Comparison of ENCODE assay signal across 16 cellular contexts in genomic region chr14:63663428-63664142, GRCh38. TPM values are rescaled to one million over a fixed set of nuclear protein-coding genes. Genes with fewer than 3 reads are reported as not detected.
DNase-seq lines count a peak whose midpoint lies in the region; ATAC-seq lines count a peak whose summit lies in the region.
"Had no signal": no experiment of that assay in that cellular context is flagged by ENCODE, and none has a peak within 500 bp of the region (broad histone marks: within the 10 kb centered on the region; RNA-seq: fewer than 3 reads in every experiment).

No MANE protein-coding gene starts in this region.

- no peaks in the 10 kb centered on the region for H3K9me3 Mint-ChIP-seq in activated T-helper 17 cell treated with anti-CD3 and anti-CD28 coated beads, Interleukin-2, amount 50 U/mL, for 72 hours
- H3K9me3 Mint-ChIP-seq: IgD-negative memory B cell had no signal

- no peak overlapping the region for H3K4me3 Mint-ChIP-seq in activated T-helper 17 cell treated with anti-CD3 and anti-CD28 coated beads, Interleukin-2, amount 50 U/mL, for 72 hours
- H3K4me3 Mint-ChIP-seq: activated naive CD8-positive, alpha-beta T cell; B cell had no signal

- H3K27ac Mint-ChIP-seq in activated T-helper 17 cell treated with anti-CD3 and anti-CD28 coated beads, Interleukin-2, amount 50 U/mL, for 72 hours: no peak overlapping the region
- H3K27ac Mint-ChIP-seq: activated naive CD8-positive, alpha-beta T cell; B cell; IgD-negative memory B cell had no signal

- ATAC-seq in HG03378 (IDR thresholded peaks at IDR 0.05; ENCODE audit: unreplicated experiment): peak; percentile 55
- ATAC-seq in activated T-helper 17 cell treated with anti-CD3 and anti-CD28 coated beads, Interleukin-2, amount 50 U/mL, for 72 hours (replicated peaks): peak; percentile 26
- no peak for ATAC-seq in GM18867 (IDR thresholded peaks at IDR 0.05; ENCODE audit: unreplicated experiment)

- no peaks in the 10 kb centered on the region for H3K27me3 Mint-ChIP-seq in activated T-helper 17 cell treated with anti-CD3 and anti-CD28 coated beads, Interleukin-2, amount 50 U/mL, for 72 hours
- H3K27me3 Mint-ChIP-seq: activated naive CD8-positive, alpha-beta T cell; B cell; IgD-negative memory B cell had no signal

- H3K4me1 Mint-ChIP-seq in activated T-helper 17 cell treated with anti-CD3 and anti-CD28 coated beads, Interleukin-2, amount 50 U/mL, for 72 hours: no peaks in the 10 kb centered on the region
- H3K4me1 Mint-ChIP-seq: B cell had no signal

- DNase-seq in EH (ENCODE audit: low read depth): peak; percentile 35
- DNase-seq in lung microvascular endothelial cell (ENCODE audit: low read depth in 2 of 2): peak; percentile 2 to 5
- no peak for DNase-seq in NCI-H2107 (lab: John Stamatoyannopoulos, UW)
- no peak for DNase-seq in effector CD4-positive, alpha-beta T cell
- no peak for DNase-seq in amygdala (lab: John Stamatoyannopoulos, UW)
- DNase-seq: cerebellar nuclear complex, DMS153, kidney glomerular epithelial cell, NCI-H69, tibial artery had no signal

- peaks cover 6% of the 10 kb centered on the region for H3K36me3 Mint-ChIP-seq in activated T-helper 17 cell treated with anti-CD3 and anti-CD28 coated beads, Interleukin-2, amount 50 U/mL, for 72 hours (ENCODE audit: low read depth)

RNA-seq across cellular contexts. Expression of gene WDR89, which starts 21.9 kb away (rescaled TPM):
- 10 to 100 TPM; 22.0 to 23.8 TPM for total RNA-seq in activated T-helper 17 cell treated with anti-CD3 and anti-CD28 coated beads, Interleukin-2, amount 50 U/mL, for 72 hours
- 8.7 and 13.9 TPM in 2 replicates for total RNA-seq in lung microvascular endothelial cell

Comparison
In these comparisons a context has a peak if more than half of its experiments do, and no peak if none do; other contexts are left out.
1. DNase-seq: peak in EH (single experiment) and lung microvascular endothelial cell (2 of 2); none in NCI-H2107 (single experiment), effector CD4-positive, alpha-beta T cell (single experiment) and amygdala (0 of 56).